In the genomic region with DNA sequence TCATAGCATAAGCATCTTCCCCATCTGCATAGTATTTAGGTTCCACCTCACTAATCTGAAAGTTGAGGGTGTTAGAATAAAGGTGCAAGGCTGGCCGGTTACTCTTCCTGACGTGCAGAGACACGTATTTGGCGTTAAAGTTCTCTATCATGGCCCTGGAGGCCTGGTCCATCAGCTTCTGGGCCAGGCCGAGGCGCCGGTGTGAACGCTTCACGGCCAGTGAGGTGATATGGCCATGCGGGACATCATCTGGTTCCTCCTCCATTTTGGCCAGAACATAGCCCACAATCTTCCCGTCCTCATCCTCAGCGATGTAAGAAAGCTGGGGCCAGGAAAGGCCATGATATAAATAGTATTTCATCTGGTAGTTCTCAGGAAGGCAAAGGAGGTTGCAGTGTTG, we compare ENCODE assay signal across 34 cellular contexts. TPM values are rescaled to one million over a fixed set of nuclear protein-coding genes. Genes with fewer than 3 reads are reported as not detected.
"Had no signal": no experiment of that assay in that cellular context is flagged by ENCODE, and none has a peak within 500 bp of the region (broad histone marks: within the 10 kb centered on the region; RNA-seq: fewer than 3 reads in every experiment).

No MANE protein-coding gene starts in this region.

- FAIRE-seq: endometrium, islet of Langerhans, keratinocyte had no signal

- H3K4me3 ChIP-seq: colonic mucosa, esophagus squamous epithelium, gastrocnemius medialis, heart right ventricle, left lung, lower lobe of right lung, mucosa of descending colon had no signal

- H3K36me3 Mint-ChIP-seq: mesothelial cell of epicardium had no signal

- H3K36me3 ChIP-seq: colonic mucosa, esophagus squamous epithelium, gastrocnemius medialis, heart right ventricle, left lung, lower lobe of right lung had no signal

- H3K27me3 Mint-ChIP-seq: dendritic cell treated with granulocyte-macrophage colony-stimulating factor and Interleukin-4, amounts not matched to agents 40 ng/mL and 50 ng/mL, for 4 days; effector memory CD8-positive, alpha-beta T cell had no signal

- H3K4me3 Mint-ChIP-seq: dendritic cell treated with granulocyte-macrophage colony-stimulating factor and Interleukin-4, amounts not matched to agents 40 ng/mL and 50 ng/mL, for 4 days; effector memory CD8-positive, alpha-beta T cell; endodermal cell; mesothelial cell of epicardium had no signal

- H3K27me3 ChIP-seq: colonic mucosa, esophagus squamous epithelium, gastrocnemius medialis, heart right ventricle, left lung had no signal

- H3K9me3 ChIP-seq: colonic mucosa, esophagus squamous epithelium, gastrocnemius medialis, heart right ventricle, left lung, lower lobe of right lung, mucosa of descending colon had no signal

- H3K27ac Mint-ChIP-seq: dendritic cell treated with granulocyte-macrophage colony-stimulating factor and Interleukin-4, amounts not matched to agents 40 ng/mL and 50 ng/mL, for 4 days; effector memory CD8-positive, alpha-beta T cell; endodermal cell; mesothelial cell of epicardium had no signal

- H3K4me1 ChIP-seq: colonic mucosa, esophagus squamous epithelium, gastrocnemius medialis, heart right ventricle, left lung, lower lobe of right lung had no signal

- ATAC-seq: effector memory CD8-positive, alpha-beta T cell; esophagus mucosa; gastrocnemius medialis; heart right ventricle; left cardiac atrium; left lung; left ventricle myocardium superior; lower lobe of right lung; mucosa of descending colon had no signal

- H3K9me3 Mint-ChIP-seq: endodermal cell had no signal

- H3K27ac ChIP-seq: colonic mucosa, epithelial cell of prostate, esophagus squamous epithelium, gastrocnemius medialis, heart right ventricle, left lung, lower lobe of right lung had no signal

- DNase-seq: colonic mucosa; cortex of kidney; effector CD8-positive, alpha-beta T cell; effector memory CD8-positive, alpha-beta T cell; endodermal cell; erythroblast; esophagus squamous epithelium; foreskin fibroblast; foreskin melanocyte; gastrocnemius medialis; glutamatergic neuron; head of caudate nucleus; heart right ventricle; hippocampal formation; left cardiac atrium; left ventricle myocardium superior; lower lobe of right lung; mesenchymal stem cell; mucosa of descending colon had no signal

RNA-seq across cellular contexts. Expression of a gene that starts 0.4 kb away (rescaled TPM):
- total RNA-seq: colonic mucosa, dermis microvascular lymphatic vessel endothelial cell, endodermal cell, esophagus mucosa, esophagus squamous epithelium, gastrocnemius medialis, glomerular endothelial cell, heart right ventricle, kidney epithelial cell, left cardiac atrium, left lung, left ventricle myocardium superior, lower leg skin, lower lobe of right lung, lung microvascular endothelial cell, mesenteric fat pad, mesothelial cell of epicardium, mucosa of descending colon, myocyte had no signal
- polyA plus RNA-seq: heart right ventricle, keratinocyte had no signal
